In the genomic region with DNA sequence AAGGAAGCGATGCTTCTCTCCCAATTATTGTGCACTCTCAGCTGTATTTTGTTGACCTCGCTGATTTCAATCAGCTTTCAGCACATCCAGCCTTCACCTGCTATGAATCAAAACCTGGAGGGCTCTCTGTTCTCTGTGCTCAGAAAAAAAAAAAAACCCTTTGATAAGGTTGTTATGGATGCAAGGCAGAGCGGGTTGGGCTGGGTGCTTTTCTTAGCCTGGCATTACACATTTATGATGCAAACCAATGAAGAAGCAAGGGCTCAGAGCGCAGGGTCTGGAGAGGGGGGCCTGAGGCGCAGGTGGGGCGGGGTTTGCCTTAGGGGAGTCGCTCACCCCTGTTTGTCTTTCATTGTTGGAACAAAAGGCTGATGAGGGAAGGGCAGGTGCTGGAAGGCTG, we compare ENCODE assay signal across 24 cellular contexts.
DNase-seq lines count a peak whose midpoint lies in the region; ATAC-seq and TF ChIP-seq lines count a peak whose summit lies in the region.
"Had no signal": no experiment of that assay in that cellular context is flagged by ENCODE, and none has a peak within 500 bp of the region (broad histone marks: within the 10 kb centered on the region; RNA-seq: fewer than 3 reads in every experiment).

No MANE protein-coding gene starts in this region.

- no peak overlapping the region for H2AFZ ChIP-seq in MM.1S (ENCODE audit: low read length)

- DNase-seq in DMS79 (lab: John Stamatoyannopoulos, UW) (peak; percentile 95), NCI-H128 (lab: John Stamatoyannopoulos, UW; ENCODE audit: unreplicated experiment) (peak; percentile 61), NCI-H345 treated with DMSO at 0.1 percent for 48 hours (lab: John Stamatoyannopoulos, UW; ENCODE audit: unreplicated experiment) (peak; percentile 75), left ventricle myocardium superior (peak; percentile 31), MM.1S (no peak), MCF 10A (ENCODE audit: unreplicated experiment) (no peak)
- DNase-seq: activated B cell treated with CpG ODN at 0.5 μM for 24 hours; activated CD4-positive, alpha-beta T cell treated with anti-CD3 and anti-CD28 coated beads, Interleukin-2, amount 50 U/mL, for 48 hours; activated gamma-delta T cell; CD8-positive, alpha-beta T cell; EL; esophagus squamous epithelium; NCI-H1930; posterior cingulate gyrus; T-helper 2 cell; tibial artery had no signal

- intact Hi-C loops in left ventricle myocardium superior (cut with micrococcal nuclease): no loop called here
- intact Hi-C loops in MCF 10A (cut with micrococcal nuclease): no loop called here

- H3F3A ChIP-seq in MM.1S (ENCODE audit: insufficient read depth, low read length): no peaks in the 10 kb centered on the region

- ATAC-seq in left ventricle myocardium superior: peak; percentile 88
- no peak for ATAC-seq in HG02571 (IDR thresholded peaks at IDR 0.05; ENCODE audit: unreplicated experiment)
- ATAC-seq: CD8-positive, alpha-beta T cell; HCT116; left lobe of liver had no signal

- H3K4me3 Mint-ChIP-seq in MCF 10A (ENCODE audit: unreplicated experiment): no peak overlapping the region
- H3K4me3 Mint-ChIP-seq: activated B cell treated with CpG ODN at 0.5 μM for 24 hours; brain; CD8-positive, alpha-beta T cell; mesothelial cell of epicardium; nephron; stimulated activated naive CD8-positive, alpha-beta T cell treated with anti-CD3 and anti-CD28 coated beads, Interleukin-15, Interleukin-2, amounts not matched to agents 100 ng/mL and 50 ng/mL, for 24 hours had no signal

- H3K27me3 Mint-ChIP-seq in MCF 10A (ENCODE audit: insufficient read depth, unreplicated experiment): peaks cover 9% of the 10 kb centered on the region
- H3K27me3 Mint-ChIP-seq: activated B cell treated with CpG ODN at 0.5 μM for 24 hours; stimulated activated naive CD8-positive, alpha-beta T cell treated with anti-CD3 and anti-CD28 coated beads, Interleukin-15, Interleukin-2, amounts not matched to agents 100 ng/mL and 50 ng/mL, for 24 hours had no signal

- H3K4me3 ChIP-seq in MM.1S (ENCODE audit: low read length): no peak overlapping the region
- H3K4me3 ChIP-seq: esophagus squamous epithelium, SJSA1, tibial artery had no signal

- POLR2A ChIA-PET in MCF 10A (lab: Yijun Ruan, JAX): interaction anchor here (0.6 kb wide), 1 partner anchor 116 kb away, joined by 3 read pairs; no protein-coding TSS in a partner anchor

- no peaks in the 10 kb centered on the region for H3K27me3 ChIP-seq in MM.1S (replicated peaks; ENCODE audit: insufficient read depth, low read length)
- H3K27me3 ChIP-seq: esophagus squamous epithelium, SJSA1, tibial artery had no signal

- BruUV-seq in MCF 10A (replicated peaks; lab: Mats Ljungman, UMichigan): no TSS peak

- H3K9ac ChIP-seq in MM.1S (ENCODE audit: low read length): no peak overlapping the region

- no peaks in the 10 kb centered on the region for H3K4me1 ChIP-seq in MM.1S (ENCODE audit: low read length)
- H3K4me1 ChIP-seq: esophagus squamous epithelium, SJSA1, tibial artery had no signal

- H3K4me2 ChIP-seq in MM.1S (ENCODE audit: low read depth, low read length): no peak overlapping the region

- no peak overlapping the region for H3K27ac ChIP-seq in MM.1S (ENCODE audit: low read length)
- H3K27ac ChIP-seq: esophagus squamous epithelium, SJSA1, tibial artery had no signal

- H3K36me3 ChIP-seq in MM.1S (replicated peaks; ENCODE audit: insufficient read depth, low read length): no peaks in the 10 kb centered on the region
- H3K36me3 ChIP-seq: esophagus squamous epithelium, SJSA1, tibial artery had no signal

- no peaks in the 10 kb centered on the region for H4K20me1 ChIP-seq in MM.1S (ENCODE audit: insufficient read depth, low read length)

- no peaks in the 10 kb centered on the region for H3K4me1 Mint-ChIP-seq in MCF 10A (ENCODE audit: insufficient read depth, unreplicated experiment)
- H3K4me1 Mint-ChIP-seq: activated B cell treated with CpG ODN at 0.5 μM for 24 hours, nephron had no signal

- CTCF ChIA-PET in MCF 10A (lab: Yijun Ruan, JAX): no interaction called here

- no peaks in the 10 kb centered on the region for H3K36me3 Mint-ChIP-seq in MCF 10A (ENCODE audit: insufficient read depth, unreplicated experiment)
- H3K36me3 Mint-ChIP-seq: CD8-positive, alpha-beta T cell; mesothelial cell of epicardium had no signal

- peaks cover 10% of the 10 kb centered on the region for H3K9me3 Mint-ChIP-seq in MCF 10A (ENCODE audit: unreplicated experiment)

- no peaks in the 10 kb centered on the region for H3K79me2 ChIP-seq in MM.1S (ENCODE audit: low read length)

- no peak overlapping the region for H3K27ac Mint-ChIP-seq in MCF 10A (ENCODE audit: low read depth, unreplicated experiment)
- H3K27ac Mint-ChIP-seq: activated B cell treated with CpG ODN at 0.5 μM for 24 hours; CD8-positive, alpha-beta T cell; mesothelial cell of epicardium; nephron; stimulated activated naive CD8-positive, alpha-beta T cell treated with anti-CD3 and anti-CD28 coated beads, Interleukin-15, Interleukin-2, amounts not matched to agents 100 ng/mL and 50 ng/mL, for 24 hours had no signal

- TF ChIP-seq CTCF in MM.1S (IDR thresholded peaks at IDR 0.05; ENCODE audit: low read length) (no peak), MCF 10A (IDR thresholded peaks at IDR 0.05; ENCODE audit: unreplicated experiment) (no peak)

- no peaks in the 10 kb centered on the region for H3K9me2 ChIP-seq in MM.1S (replicated peaks; ENCODE audit: insufficient read depth, low read length)

- H3K9me3 ChIP-seq in MM.1S (replicated peaks; ENCODE audit: insufficient read depth, low read length): no peaks in the 10 kb centered on the region
- H3K9me3 ChIP-seq: SJSA1, tibial artery had no signal

Comparison
In these comparisons a context has a peak if more than half of its experiments do, and no peak if none do; other contexts are left out.
1. DNase-seq: peak in DMS79 (single experiment), NCI-H128 (single experiment), NCI-H345 treated with DMSO at 0.1 percent for 48 hours (single experiment) and left ventricle myocardium superior (single experiment); none in MM.1S (single experiment) and MCF 10A (single experiment).